In genomic region chr4:119035941-119036737, GRCh38 we compare ENCODE assay signal across 18 cellular contexts.
DNase-seq lines count a peak whose midpoint lies in the region; ATAC-seq and TF ChIP-seq lines count a peak whose summit lies in the region.
"Had no signal": no experiment of that assay in that cellular context is flagged by ENCODE, and none has a peak within 500 bp of the region (broad histone marks: within the 10 kb centered on the region; RNA-seq: fewer than 3 reads in every experiment).

No MANE protein-coding gene starts in this region.

- peaks cover 4% of the 10 kb centered on the region for H3K4me1 Mint-ChIP-seq in type B pancreatic cell (ENCODE audit: unreplicated experiment)
- no peaks in the 10 kb centered on the region for H3K4me1 Mint-ChIP-seq in activated CD8-positive, alpha-beta T cell treated with anti-CD3 and anti-CD28 coated beads, Interleukin-2, amount 10 ng/mL, durations not matched to agents 7 days and 5 days (ENCODE audit: low read depth)

- WGBS in SK-N-SH (ENCODE audit: low lambda C conversion rate), result 92% methylated on average over 9 of the region's 9 CpGs

- H4K20me1 ChIP-seq in SK-N-SH (ENCODE audit: insufficient read depth) (no peaks in the 10 kb centered on the region), osteoblast (ENCODE audit: insufficient read depth, low read length) (no peaks in the 10 kb centered on the region)

- CTCF ChIA-PET in SK-N-SH (lab: Yijun Ruan, JAX), result interaction anchor here (8.1 kb wide), 1 partner anchor 54 kb away, joined by 67 read pairs; no protein-coding TSS in a partner anchor
- CTCF ChIA-PET in activated CD8-positive, alpha-beta T cell treated with anti-CD3 and anti-CD28 coated beads, Interleukin-2, amount 10 ng/mL, durations not matched to agents 7 days and 5 days (lab: Charles Lee), result no interaction called here

- peak overlapping the region; percentile 64 for H3K27ac Mint-ChIP-seq in type B pancreatic cell
- no peak overlapping the region for H3K27ac Mint-ChIP-seq in activated CD8-positive, alpha-beta T cell treated with anti-CD3 and anti-CD28 coated beads, Interleukin-2, amount 10 ng/mL, durations not matched to agents 7 days and 5 days
- H3K27ac Mint-ChIP-seq: activated CD8-positive, alpha-beta T cell treated with anti-CD3 and anti-CD28 coated beads for 36 hours; activated T-helper 1 cell treated with anti-CD3 and anti-CD28 coated beads, Interleukin-12 subunit alpha, Interleukin-12 subunit beta, Interleukin-2, Interleukin-4 antibody, amounts not matched to agents 30 ng/mL and 10 ng/mL and 1 ng/mL, durations not matched to agents 14 hours and 24 hours and 36 hours; memory B cell had no signal

- peaks cover 6 to 28% of the 10 kb centered on the region in 2 experiments; a peak in 3 of 4 replicates for H3K4me1 ChIP-seq in SK-N-SH (ENCODE audit: control insufficient read depth in 1 of 2, insufficient read depth in 2 of 2, low read depth in 1 of 2, low read length in 1 of 2)
- H3K4me1 ChIP-seq in osteoblast (ENCODE audit: insufficient read depth, low read length), result peaks cover 53% of the 10 kb centered on the region

- DNase-seq in SK-N-SH, result no peak
- DNase-seq in fibroblast of peridontal ligament (ENCODE audit: extremely low read depth), result peak; percentile 73
- DNase-seq in osteoblast (ENCODE audit: insufficient read length, low spot score, missing footprints), result no peak
- DNase-seq in type B pancreatic cell (ENCODE audit: extremely low spot score, unreplicated experiment), result no peak
- no peak for DNase-seq in KBM-7
- DNase-seq in activated CD8-positive, alpha-beta T cell treated with anti-CD3 and anti-CD28 coated beads, Interleukin-2, amount 10 ng/mL, durations not matched to agents 7 days and 5 days, result no peak
- no peak for DNase-seq in stimulated activated naive CD8-positive, alpha-beta T cell treated with anti-CD3 and anti-CD28 coated beads, Interleukin-15, Interleukin-2, amounts not matched to agents 100 U/mL and 50 U/mL, for 24 hours
- DNase-seq: activated CD8-positive, alpha-beta T cell treated with anti-CD3 and anti-CD28 coated beads for 36 hours; Karpas-422; NCI-H2171 treated with DMSO at 0.1 percent for 48 hours; Peyer's patch; upper lobe of right lung had no signal

- in situ Hi-C loops in KBM-7 (cut with MboI; ENCODE audit: low pct_unique_long_range_greater_than_20kb, low sequenced_read_pairs), result no loop called here

- no peaks in the 10 kb centered on the region for H3K9me2 ChIP-seq in SK-N-SH

- no peak overlapping the region for H3K9ac ChIP-seq in SK-N-SH

- H3K9me3 ChIP-seq in SK-N-SH (no peaks in the 10 kb centered on the region), osteoblast (ENCODE audit: low read depth, low read length) (no peaks in the 10 kb centered on the region)
- H3K9me3 ChIP-seq: Peyer's patch, upper lobe of right lung had no signal

- H3K36me3 Mint-ChIP-seq in type B pancreatic cell, result peaks cover 5% of the 10 kb centered on the region
- no peaks in the 10 kb centered on the region for H3K36me3 Mint-ChIP-seq in activated CD8-positive, alpha-beta T cell treated with anti-CD3 and anti-CD28 coated beads, Interleukin-2, amount 10 ng/mL, durations not matched to agents 7 days and 5 days (ENCODE audit: low read depth)
- H3K36me3 Mint-ChIP-seq: memory B cell had no signal

- no peaks in the 10 kb centered on the region for H3K79me2 ChIP-seq in SK-N-SH (ENCODE audit: insufficient read depth)
- no peaks in the 10 kb centered on the region for H3K79me2 ChIP-seq in osteoblast (ENCODE audit: insufficient read depth, low read length)

- POLR2A ChIA-PET in SK-N-SH (lab: Yijun Ruan, JAX), result no interaction called here
- POLR2A ChIA-PET in activated CD8-positive, alpha-beta T cell treated with anti-CD3 and anti-CD28 coated beads, Interleukin-2, amount 10 ng/mL, durations not matched to agents 7 days and 5 days (lab: Charles Lee), result no interaction called here

- H3K36me3 ChIP-seq in SK-N-SH (replicated peaks in 1 of 2; ENCODE audit: control insufficient read depth in 1 of 2, insufficient read depth in 2 of 2, low read length in 1 of 2) (peaks cover 0 to 74% of the 10 kb centered on the region in 2 experiments), osteoblast (ENCODE audit: insufficient read depth, low read length) (peaks cover 4% of the 10 kb centered on the region)
- H3K36me3 ChIP-seq: upper lobe of right lung had no signal

- H3K9me3 Mint-ChIP-seq in type B pancreatic cell, result no peaks in the 10 kb centered on the region
- no peaks in the 10 kb centered on the region for H3K9me3 Mint-ChIP-seq in activated CD8-positive, alpha-beta T cell treated with anti-CD3 and anti-CD28 coated beads, Interleukin-2, amount 10 ng/mL, durations not matched to agents 7 days and 5 days (ENCODE audit: insufficient read depth)
- H3K9me3 Mint-ChIP-seq: activated CD8-positive, alpha-beta T cell treated with anti-CD3 and anti-CD28 coated beads for 36 hours; activated T-helper 1 cell treated with anti-CD3 and anti-CD28 coated beads, Interleukin-12 subunit alpha, Interleukin-12 subunit beta, Interleukin-2, Interleukin-4 antibody, amounts not matched to agents 30 ng/mL and 10 ng/mL and 1 ng/mL, durations not matched to agents 14 hours and 24 hours and 36 hours; memory B cell had no signal

- ATAC-seq in SK-N-SH treated with all-trans-retinoic acid at 6 μM for 48 hours, result no peak; the same call in 2 of the 3 replicates
- ATAC-seq in activated CD8-positive, alpha-beta T cell treated with anti-CD3 and anti-CD28 coated beads, Interleukin-2, amount 10 ng/mL, durations not matched to agents 7 days and 5 days, result no peak
- no peak for ATAC-seq in stimulated activated naive CD8-positive, alpha-beta T cell treated with anti-CD3 and anti-CD28 coated beads, Interleukin-15, Interleukin-2, amounts not matched to agents 100 U/mL and 50 U/mL, for 24 hours
- ATAC-seq: activated CD8-positive, alpha-beta T cell treated with anti-CD3 and anti-CD28 coated beads for 36 hours; upper lobe of right lung had no signal

- H3K27me3 ChIP-seq in SK-N-SH (ENCODE audit: insufficient read depth) (no peaks in the 10 kb centered on the region), osteoblast (ENCODE audit: insufficient read depth, low read length) (no peaks in the 10 kb centered on the region)
- H3K27me3 ChIP-seq: Peyer's patch, upper lobe of right lung had no signal

- no peak for TF ChIP-seq EP300 in SK-N-SH (IDR thresholded peaks at IDR 0.05; ENCODE audit: borderline replicate concordance in 1 of 2, low read depth in 1 of 2, low read length in 1 of 2)

- H3K27ac ChIP-seq in SK-N-SH (ENCODE audit: low read depth in 2 of 2, low read length in 1 of 2) (peak overlapping the region in 1 of 2 experiments; percentile 16; a peak in 2 of 4 replicates), osteoblast (ENCODE audit: low read depth, low read length) (peak overlapping the region; percentile 41)
- H3K27ac ChIP-seq: 22Rv1, C4-2B, upper lobe of right lung had no signal

- H3F3A ChIP-seq in SK-N-SH (replicated peaks; ENCODE audit: insufficient read depth), result peaks cover 26% of the 10 kb centered on the region

- TF ChIP-seq CTCF in SK-N-SH (IDR thresholded peaks at IDR 0.05) (no peak), osteoblast (IDR thresholded peaks at IDR 0.05; ENCODE audit: extremely low read depth, low read depth, low read length) (no peak), type B pancreatic cell (conservative IDR thresholded peaks at IDR 0.05) (no peak)

- no peak for TF ChIP-seq RAD21 in SK-N-SH (IDR thresholded peaks at IDR 0.05; ENCODE audit: low read length)

- no peaks in the 10 kb centered on the region for H3K27me3 Mint-ChIP-seq in type B pancreatic cell
- H3K27me3 Mint-ChIP-seq in activated CD8-positive, alpha-beta T cell treated with anti-CD3 and anti-CD28 coated beads, Interleukin-2, amount 10 ng/mL, durations not matched to agents 7 days and 5 days (ENCODE audit: low read depth), result peaks cover 2% of the 10 kb centered on the region
- H3K27me3 Mint-ChIP-seq: activated CD8-positive, alpha-beta T cell treated with anti-CD3 and anti-CD28 coated beads for 36 hours had no signal

- no peak overlapping the region for H3K4me3 Mint-ChIP-seq in type B pancreatic cell
- no peak overlapping the region for H3K4me3 Mint-ChIP-seq in activated CD8-positive, alpha-beta T cell treated with anti-CD3 and anti-CD28 coated beads, Interleukin-2, amount 10 ng/mL, durations not matched to agents 7 days and 5 days
- H3K4me3 Mint-ChIP-seq: activated CD8-positive, alpha-beta T cell treated with anti-CD3 and anti-CD28 coated beads for 36 hours; activated T-helper 1 cell treated with anti-CD3 and anti-CD28 coated beads, Interleukin-12 subunit alpha, Interleukin-12 subunit beta, Interleukin-2, Interleukin-4 antibody, amounts not matched to agents 30 ng/mL and 10 ng/mL and 1 ng/mL, durations not matched to agents 14 hours and 24 hours and 36 hours; memory B cell had no signal

- H3K4me2 ChIP-seq in SK-N-SH (no peak overlapping the region), osteoblast (ENCODE audit: insufficient read depth, low read length) (peak overlapping the region; percentile 3)
- H3K4me2 ChIP-seq: smooth muscle cell had no signal

- no peak overlapping the region for H2AFZ ChIP-seq in SK-N-SH (ENCODE audit: low read depth)
- H2AFZ ChIP-seq in osteoblast (ENCODE audit: low read length), result no peak overlapping the region

- H3K4me3 ChIP-seq in SK-N-SH (ENCODE audit: low read depth in 2 of 2, low read length in 1 of 2), result no peak overlapping the region
- no peak overlapping the region for H3K4me3 ChIP-seq in osteoblast (ENCODE audit: insufficient read depth, low read length)
- H3K4me3 ChIP-seq: Peyer's patch, smooth muscle cell, upper lobe of right lung had no signal

TF ChIP-seq in SK-N-SH, 30 proteins besides CTCF, POLR2A, EP300 and RAD21 (continues in another document):
- TF ChIP-seq YY1 (IDR thresholded peaks at IDR 0.05; ENCODE audit: low read depth) (no peak), GATA2 (CRISPR knock-in tag; IDR thresholded peaks at IDR 0.05) (no peak), FOSL2 (IDR thresholded peaks at IDR 0.05; ENCODE audit: borderline replicate concordance, low read depth) (peak; percentile 64; the same call in 1 of the 2 replicates), ELF1 (IDR thresholded peaks at IDR 0.05) (no peak)

TF ChIP-seq in SK-N-SH treated with all-trans-retinoic acid at 6 μM for 48 hours, 23 proteins besides CTCF, POLR2A, EP300 and RAD21 (continues in another document):
- TF ChIP-seq ZC3H10 (CRISPR knock-in tag; IDR thresholded peaks at IDR 0.05) (no peak), OSR1 (CRISPR knock-in tag; IDR thresholded peaks at IDR 0.05) (no peak), ZNF70 (CRISPR knock-in tag; IDR thresholded peaks at IDR 0.05) (no peak), BACH2 (CRISPR knock-in tag; IDR thresholded peaks at IDR 0.05; ENCODE audit: borderline replicate concordance) (no peak), CREB5 (CRISPR knock-in tag; IDR thresholded peaks at IDR 0.05; ENCODE audit: low read depth) (no peak)
